21 cellular contexts compared by ENCODE assay signal in genomic region chr10:49817845-49818244, GRCh38. TPM values are rescaled to one million over a fixed set of nuclear protein-coding genes. Genes with fewer than 3 reads are reported as not detected.
"Had no signal": no experiment of that assay in that cellular context is flagged by ENCODE, and none has a peak within 500 bp of the region (broad histone marks: within the 10 kb centered on the region; RNA-seq: fewer than 3 reads in every experiment).

No MANE protein-coding gene starts in this region.

- H3K27me3 ChIP-seq: body of pancreas, colonic mucosa, foreskin keratinocyte, ovary had no signal

- H3K9me3 Mint-ChIP-seq: stimulated activated effector memory CD8-positive, alpha-beta T cell treated with anti-CD3 and anti-CD28 coated beads, Interleukin-12 subunit alpha, Interleukin-12 subunit beta, amount 100 ng/mL, for 72 hours had no signal

- ATAC-seq: body of pancreas; foreskin keratinocyte; stimulated activated effector memory CD8-positive, alpha-beta T cell treated with anti-CD3 and anti-CD28 coated beads, Interleukin-12 subunit alpha, Interleukin-12 subunit beta, amount 100 ng/mL, for 72 hours had no signal

- H3K9me3 ChIP-seq: body of pancreas, colonic mucosa, ovary, thoracic aorta had no signal

- H3K27ac Mint-ChIP-seq: activated naive CD4-positive, alpha-beta T cell treated with anti-CD3 and anti-CD28 coated beads, Interleukin-2, amount 50 U/mL, for 24 hours; stimulated activated effector memory CD8-positive, alpha-beta T cell treated with anti-CD3 and anti-CD28 coated beads, Interleukin-12 subunit alpha, Interleukin-12 subunit beta, amount 100 ng/mL, for 72 hours had no signal

- H3K4me3 ChIP-seq: body of pancreas, colonic mucosa, lung, ovary, thoracic aorta had no signal

- DNase-seq: activated CD4-positive, alpha-beta T cell treated with anti-CD3 and anti-CD28 coated beads for 1 hour; activated CD4-positive, alpha-beta T cell treated with anti-CD3 and anti-CD28 coated beads, Interleukin-2, amount 50 U/mL, for 48 hours; activated effector memory CD4-positive, alpha-beta T cell treated with anti-CD3 and anti-CD28 coated beads, Interleukin-2, amount 50 U/mL, for 16 hours; activated T-cell treated with anti-CD3 and anti-CD28 coated beads, Interleukin-2, amount 50 U/mL, for 1 hour; caudate nucleus; colonic mucosa; effector CD4-positive, alpha-beta T cell; foreskin keratinocyte; head of caudate nucleus; midbrain; stimulated activated CD4-positive, alpha-beta T cell treated with anti-CD3 and anti-CD28 coated beads, Interleukin-12 subunit alpha, Interleukin-12 subunit beta, amount 100 ng/mL, for 4 hours; stimulated activated CD4-positive, alpha-beta T cell treated with anti-CD3 and anti-CD28 coated beads, Interleukin-2, amount 100 ng/mL, for 24 hours; T-helper 1 cell; T1000 had no signal

- H3K4me1 Mint-ChIP-seq: activated naive CD4-positive, alpha-beta T cell treated with anti-CD3 and anti-CD28 coated beads, Interleukin-2, amount 50 U/mL, for 24 hours; stimulated activated effector memory CD8-positive, alpha-beta T cell treated with anti-CD3 and anti-CD28 coated beads, Interleukin-12 subunit alpha, Interleukin-12 subunit beta, amount 100 ng/mL, for 72 hours had no signal

- H3K27me3 Mint-ChIP-seq: activated naive CD4-positive, alpha-beta T cell treated with anti-CD3 and anti-CD28 coated beads, Interleukin-2, amount 50 U/mL, for 24 hours had no signal

- H3K4me1 ChIP-seq: body of pancreas, colonic mucosa, foreskin keratinocyte had no signal

- H3K36me3 ChIP-seq: colonic mucosa, ovary had no signal

- H3K4me3 Mint-ChIP-seq: activated naive CD4-positive, alpha-beta T cell treated with anti-CD3 and anti-CD28 coated beads, Interleukin-2, amount 50 U/mL, for 24 hours; neural crest cell; stimulated activated effector memory CD8-positive, alpha-beta T cell treated with anti-CD3 and anti-CD28 coated beads, Interleukin-12 subunit alpha, Interleukin-12 subunit beta, amount 100 ng/mL, for 72 hours had no signal

- H3K27ac ChIP-seq: body of pancreas, colonic mucosa, foreskin keratinocyte, ovary, thoracic aorta had no signal

RNA-seq across cellular contexts. Expression of gene OGDHL, which starts 55.7 kb away (rescaled TPM):
- total RNA-seq: thoracic aorta had no signal
